Comparison of ENCODE assay signal across 9 cellular contexts in the genomic region with DNA sequence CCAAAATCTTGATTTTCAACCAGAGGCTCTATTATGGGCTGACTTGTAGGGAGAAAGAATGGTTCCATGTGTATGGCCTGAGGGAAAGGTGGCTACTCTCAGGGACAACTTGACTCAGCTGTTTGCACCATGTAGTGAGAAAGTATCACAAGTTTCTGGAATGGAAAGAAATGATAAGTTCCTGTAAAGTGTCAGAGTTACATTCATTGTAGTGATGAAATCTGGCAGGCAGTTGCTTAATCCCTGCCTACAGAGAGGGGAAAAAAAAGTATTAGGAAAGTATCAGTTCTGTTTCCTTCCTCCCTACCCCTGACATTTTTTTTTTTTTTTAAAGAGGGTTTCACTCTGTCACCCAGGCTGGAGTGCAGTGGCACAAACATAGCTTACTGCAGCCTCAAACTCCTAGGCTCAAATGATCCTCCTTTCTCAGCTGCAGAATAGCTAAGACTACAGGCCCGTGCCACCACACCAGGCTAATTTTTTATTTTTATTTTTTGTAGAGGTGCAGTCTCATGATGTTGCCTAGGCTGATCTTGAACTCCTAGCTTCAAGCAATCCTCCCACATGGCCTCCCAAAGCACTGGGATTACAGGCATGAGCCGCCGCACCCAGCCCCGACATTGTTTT. TPM values are rescaled to one million over a fixed set of nuclear protein-coding genes. Genes with fewer than 3 reads are reported as not detected.
DNase-seq lines count a peak whose midpoint lies in the region; ATAC-seq and TF ChIP-seq lines count a peak whose summit lies in the region.
"Had no signal": no experiment of that assay in that cellular context is flagged by ENCODE, and none has a peak within 500 bp of the region (broad histone marks: within the 10 kb centered on the region; RNA-seq: fewer than 3 reads in every experiment).

No MANE protein-coding gene starts in this region.

- no peaks in the 10 kb centered on the region for H3K9me3 ChIP-seq in PC-9 (ENCODE audit: insufficient read depth, low read depth)
- H3K9me3 ChIP-seq: MG63 had no signal

- H3K4me2 ChIP-seq in PC-9: peak overlapping the region; percentile 33; the same call in 1 of the 2 replicates

- H3F3A ChIP-seq in PC-9 (ENCODE audit: insufficient read depth, low read depth): peaks cover 9% of the 10 kb centered on the region

- POLR2A ChIA-PET in PC-9 (lab: Charles Lee; ENCODE audit: unreplicated experiment): no interaction called here

- no TSS peak for BruUV-seq in PC-9 (replicated peaks; lab: Mats Ljungman, UMichigan)

- H2AFZ ChIP-seq in PC-9: peak overlapping the region; percentile 29; the same call in 1 of the 2 replicates

- H3K27me3 ChIP-seq in PC-9 (ENCODE audit: insufficient read depth, low read depth): no peaks in the 10 kb centered on the region
- H3K27me3 ChIP-seq: MG63 had no signal

- H3K4me1 ChIP-seq in PC-9 (replicated peaks; ENCODE audit: insufficient read depth): peaks cover 16% of the 10 kb centered on the region

- H3K4me3 ChIP-seq in PC-9: no peak overlapping the region
- no peak overlapping the region for H3K4me3 ChIP-seq in skeletal muscle cell (ENCODE audit: low read depth, low read length)
- H3K4me3 ChIP-seq: MG63 had no signal

- no peaks in the 10 kb centered on the region for H3K36me3 ChIP-seq in PC-9 (ENCODE audit: low read depth)

- intact Hi-C loops in PC-9 (cut with micrococcal nuclease; ENCODE audit: unreplicated experiment): loop anchor here (10.0 kb wide), 2 partner anchors 115 to 425 kb away; a partner anchor contains a TSS

- H3K79me2 ChIP-seq in PC-9 (ENCODE audit: low read depth): no peaks in the 10 kb centered on the region

- peak; percentile 54 for DNase-seq in HCEC 1CT
- peak in 1 of 2 experiments; percentile 60 for DNase-seq in PC-9
- peak; percentile 40 for DNase-seq in epithelial cell of prostate (ENCODE audit: low read depth, low spot score)
- DNase-seq in skeletal muscle cell (ENCODE audit: low read depth): peak; percentile 52
- no peak for DNase-seq in NCI-H2107 (lab: John Stamatoyannopoulos, UW)
- DNase-seq: MG63, occipital lobe had no signal

- no peaks in the 10 kb centered on the region for H3K9me2 ChIP-seq in PC-9 (ENCODE audit: insufficient read depth)

- CTCF ChIA-PET in PC-9 (lab: Charles Lee): no interaction called here

- ATAC-seq in HG03280 (IDR thresholded peaks at IDR 0.05; ENCODE audit: unreplicated experiment) (no peak), GM19455 (IDR thresholded peaks at IDR 0.05; ENCODE audit: unreplicated experiment) (no peak)

- H3K27ac ChIP-seq in PC-9 (peak overlapping the region; percentile 87), epithelial cell of prostate (peak overlapping the region; percentile 91)

- no peak for TF ChIP-seq CTCF in PC-9 (conservative IDR thresholded peaks at IDR 0.05)

- H4K20me1 ChIP-seq in PC-9 (ENCODE audit: insufficient read depth): no peaks in the 10 kb centered on the region

RNA-seq across cellular contexts. Expression of a gene that starts 4.7 kb away (rescaled TPM):
- 40.7 and 45.0 TPM in 2 replicates for total RNA-seq in PC-9 (2021)

RNA-seq across cellular contexts. Expression of a gene that starts 21.7 kb away (rescaled TPM):
- 20.5 and 32.4 TPM in 2 replicates for total RNA-seq in PC-9 (2021)

RNA-seq across cellular contexts. Expression of a gene that starts 43.0 kb away (rescaled TPM):
- total RNA-seq in PC-9 (2021): 0.31 TPM in 1 of 2 replicates, not detected in the other
